ENCODE assay signal across 1 cellular context in genomic region chr17:58630883-58631522, GRCh38.
TF ChIP-seq lines count a peak whose summit lies in the region.

No MANE protein-coding gene starts in this region.

TF ChIP-seq in K562, 482 proteins besides CTCF, POLR2A, EP300 and RAD21 (continued from another document):
- TF ChIP-seq STAT6 (CRISPR knock-in tag; IDR thresholded peaks at IDR 0.05): peak; percentile 97; the same call in 1 of the 2 replicates
- TF ChIP-seq ZNF347 (CRISPR knock-in tag; IDR thresholded peaks at IDR 0.05; ENCODE audit: low read depth): no peak
- TF ChIP-seq BACH1 (tag; IDR thresholded peaks at IDR 0.05): no peak
- TF ChIP-seq ZNF280A (IDR thresholded peaks at IDR 0.05; ENCODE audit: low read depth, partially characterized antibody): peak; percentile 28
- TF ChIP-seq POLR3G (IDR thresholded peaks at IDR 0.05; ENCODE audit: extremely low read depth, insufficient read length, insufficient replicate concordance): no peak
- 0 out of 2 replicates have a peak, but pooled peaks have one; percentile 84 for TF ChIP-seq ARID3A (IDR thresholded peaks at IDR 0.05; ENCODE audit: borderline replicate concordance, low read depth, low read length)
- peak; percentile 96; the same call in 1 of the 2 replicates for TF ChIP-seq TGIF2 (CRISPR knock-in tag; IDR thresholded peaks at IDR 0.05)
- no peak for TF ChIP-seq PATZ1 (CRISPR knock-in tag; IDR thresholded peaks at IDR 0.05; ENCODE audit: borderline replicate concordance)
- TF ChIP-seq FIP1L1 (IDR thresholded peaks at IDR 0.05; ENCODE audit: low read depth, low read length, poor library complexity, severe bottlenecking): peak; percentile 70
- TF ChIP-seq ZNF512 (tag; IDR thresholded peaks at IDR 0.05): peak; percentile 85
- no peak for TF ChIP-seq CBX2 (IDR thresholded peaks at IDR 0.05; ENCODE audit: insufficient read depth, low read length, poor library complexity, severe bottlenecking)
- no peak for TF ChIP-seq BRCA1 (IDR thresholded peaks at IDR 0.05)
- TF ChIP-seq BRCA1 (CRISPR knock-in tag; IDR thresholded peaks at IDR 0.05): no peak
- TF ChIP-seq, protein P1, sequence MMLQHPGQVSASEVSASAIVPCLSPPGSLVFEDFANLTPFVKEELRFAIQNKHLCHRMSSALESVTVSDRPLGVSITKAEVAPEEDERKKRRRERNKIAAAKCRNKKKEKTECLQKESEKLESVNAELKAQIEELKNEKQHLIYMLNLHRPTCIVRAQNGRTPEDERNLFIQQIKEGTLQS (IDR thresholded peaks at IDR 0.05): no peak
- TF ChIP-seq, protein P1 (CRISPR knock-in tag; conservative IDR thresholded peaks at IDR 0.05): peak; percentile 92
- no peak for TF ChIP-seq SREBF1 (IDR thresholded peaks at IDR 0.05; ENCODE audit: borderline replicate concordance, low read depth, low read length)
- peak; percentile 80 for TF ChIP-seq GABPB1 (CRISPR knock-in tag; IDR thresholded peaks at IDR 0.05)
- peak; percentile 40; the same call in 1 of the 2 replicates for TF ChIP-seq MAFF (IDR thresholded peaks at IDR 0.05; ENCODE audit: low read length)
- no peak for TF ChIP-seq ESRRA (IDR thresholded peaks at IDR 0.05; ENCODE audit: borderline replicate concordance, low read depth)
- TF ChIP-seq, protein P2, sequence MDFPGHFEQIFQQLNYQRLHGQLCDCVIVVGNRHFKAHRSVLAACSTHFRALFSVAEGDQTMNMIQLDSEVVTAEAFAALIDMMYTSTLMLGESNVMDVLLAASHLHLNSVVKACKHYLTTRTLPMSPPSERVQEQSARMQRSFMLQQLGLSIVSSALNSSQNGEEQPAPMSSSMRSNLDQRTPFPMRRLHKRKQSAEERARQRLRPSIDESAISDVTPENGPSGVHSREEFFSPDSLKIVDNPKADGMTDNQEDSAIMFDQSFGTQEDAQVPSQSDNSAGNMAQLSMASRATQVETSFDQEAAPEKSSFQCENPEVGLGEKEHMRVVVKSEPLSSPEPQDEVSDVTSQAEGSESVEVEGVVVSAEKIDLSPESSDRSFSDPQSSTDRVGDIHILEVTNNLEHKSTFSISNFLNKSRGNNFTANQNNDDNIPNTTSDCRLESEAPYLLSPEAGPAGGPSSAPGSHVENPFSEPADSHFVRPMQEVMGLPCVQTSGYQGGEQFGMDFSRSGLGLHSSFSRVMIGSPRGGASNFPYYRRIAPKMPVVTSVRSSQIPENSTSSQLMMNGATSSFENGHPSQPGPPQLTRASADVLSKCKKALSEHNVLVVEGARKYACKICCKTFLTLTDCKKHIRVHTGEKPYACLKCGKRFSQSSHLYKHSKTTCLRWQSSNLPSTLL (IDR thresholded peaks at IDR 0.05): peak; percentile 54; the same call in 1 of the 2 replicates
- TF ChIP-seq NCOR1 (IDR thresholded peaks at IDR 0.05): no peak
- no peak for TF ChIP-seq PHB (CRISPR knock-in tag; IDR thresholded peaks at IDR 0.05)
- TF ChIP-seq RBM39 (optimal IDR thresholded peaks at IDR 0.05; ENCODE audit: low read depth, low read length): peak; percentile 24
- TF ChIP-seq SP1 (CRISPR knock-in tag; IDR thresholded peaks at IDR 0.05): peak; percentile 90
- no peak for TF ChIP-seq KLF16 (IDR thresholded peaks at IDR 0.05)
- TF ChIP-seq POLR2AphosphoS5 (IDR thresholded peaks at IDR 0.05; ENCODE audit: control insufficient read depth, insufficient read depth, low read depth, low read length): no peak; the same call in 1 of the 2 replicates
- no peak for TF ChIP-seq HOXB6 (CRISPR knock-in tag; IDR thresholded peaks at IDR 0.05; ENCODE audit: borderline replicate concordance)
- TF ChIP-seq CCNT2 (IDR thresholded peaks at IDR 0.05; ENCODE audit: borderline replicate concordance, extremely low read depth, insufficient read length, low read depth, low read length): no peak
- TF ChIP-seq ZNF57 (CRISPR knock-in tag; IDR thresholded peaks at IDR 0.05): no peak
- peak; percentile 83 for TF ChIP-seq SFPQ (IDR thresholded peaks at IDR 0.05; ENCODE audit: low read depth, low read length)
